In the genomic region with DNA sequence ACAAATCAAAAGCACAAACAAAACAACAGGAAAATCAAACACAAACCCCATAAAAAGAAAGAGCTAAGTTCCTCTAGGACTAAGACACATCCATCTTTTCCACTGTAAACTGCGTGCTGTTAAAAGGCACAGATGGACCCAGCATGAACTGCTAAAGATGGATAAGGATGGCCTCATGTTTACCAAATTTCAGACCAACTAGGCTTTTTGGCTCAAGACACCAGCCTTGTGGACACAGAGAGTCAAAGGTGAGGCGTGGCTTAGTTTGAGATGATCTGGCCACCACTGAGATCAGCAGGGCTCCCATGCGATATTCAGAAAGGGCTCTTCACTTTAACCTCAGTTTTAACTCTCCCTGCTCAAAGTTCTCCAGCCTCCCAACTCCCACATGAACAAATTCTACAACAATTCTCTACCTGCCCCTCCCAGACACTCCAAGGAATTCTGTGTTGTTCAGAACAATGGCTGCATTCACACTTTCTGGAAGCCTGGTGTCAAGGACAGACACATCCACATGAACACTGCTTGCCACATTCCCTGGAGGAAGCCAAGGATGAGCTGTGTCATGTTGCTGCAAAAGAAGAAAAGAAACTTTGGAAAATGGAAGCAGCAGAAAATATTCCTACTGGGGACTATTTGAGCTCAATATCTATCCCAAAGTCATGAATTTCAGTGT, we compare ENCODE assay signal across 19 cellular contexts.
"Had no signal": no experiment of that assay in that cellular context is flagged by ENCODE, and none has a peak within 500 bp of the region (broad histone marks: within the 10 kb centered on the region; RNA-seq: fewer than 3 reads in every experiment).

No MANE protein-coding gene starts in this region.

- H3K4me1 ChIP-seq: adrenal gland had no signal

- H3K27me3 ChIP-seq: adrenal gland had no signal

- H3K27me3 Mint-ChIP-seq: activated naive CD8-positive, alpha-beta T cell treated with anti-CD3 and anti-CD28 coated beads, Interleukin-2, amount 10 ng/mL, durations not matched to agents 7 days and 5 days had no signal

- H3K4me3 ChIP-seq: adrenal gland, PC-9 had no signal

- H3K9me3 Mint-ChIP-seq: activated naive CD8-positive, alpha-beta T cell treated with anti-CD3 and anti-CD28 coated beads, Interleukin-2, amount 10 ng/mL, durations not matched to agents 7 days and 5 days; T-helper 1 cell treated with Interleukin-12 subunit alpha and Interleukin-12 subunit beta and Interleukin-4 antibody, amounts not matched to agents 30 μg/mL and 1 μg/mL, for 36 hours had no signal

- H3K27ac Mint-ChIP-seq: activated CD8-positive, alpha-beta T cell treated with anti-CD3 and anti-CD28 coated beads, Interleukin-2, amount 10 ng/mL, durations not matched to agents 7 days and 5 days; activated naive CD8-positive, alpha-beta T cell treated with anti-CD3 and anti-CD28 coated beads, Interleukin-2, amount 10 ng/mL, durations not matched to agents 7 days and 5 days; T-helper 1 cell treated with Interleukin-12 subunit alpha and Interleukin-12 subunit beta and Interleukin-4 antibody, amounts not matched to agents 30 μg/mL and 1 μg/mL, for 36 hours had no signal

- H3K36me3 Mint-ChIP-seq: activated naive CD8-positive, alpha-beta T cell treated with anti-CD3 and anti-CD28 coated beads, Interleukin-2, amount 10 ng/mL, durations not matched to agents 7 days and 5 days had no signal

- H3K9me3 ChIP-seq: adrenal gland had no signal

- ATAC-seq: activated CD8-positive, alpha-beta T cell treated with anti-CD3 and anti-CD28 coated beads, Interleukin-2, amount 10 ng/mL, durations not matched to agents 7 days and 5 days had no signal

- H3K4me3 Mint-ChIP-seq: activated CD8-positive, alpha-beta T cell treated with anti-CD3 and anti-CD28 coated beads, Interleukin-2, amount 10 ng/mL, durations not matched to agents 7 days and 5 days; activated naive CD8-positive, alpha-beta T cell treated with anti-CD3 and anti-CD28 coated beads, Interleukin-2, amount 10 ng/mL, durations not matched to agents 7 days and 5 days; T-helper 1 cell treated with Interleukin-12 subunit alpha and Interleukin-12 subunit beta and Interleukin-4 antibody, amounts not matched to agents 30 μg/mL and 1 μg/mL, for 36 hours had no signal

- H3K27ac ChIP-seq: adrenal gland, PC-9 had no signal

- DNase-seq: activated CD4-positive, alpha-beta T cell treated with anti-CD3 and anti-CD28 coated beads for 48 hours; activated CD4-positive, alpha-beta T cell treated with anti-CD3 and anti-CD28 coated beads, Interleukin-2, amount 50 U/mL, for 4 hours; activated CD4-positive, CD25-positive, alpha-beta regulatory T cell treated with anti-CD3 and anti-CD28 coated beads, Interleukin-2, amount 50 U/mL, for 72 hours; activated CD8-positive, alpha-beta memory T cell treated with anti-CD3 and anti-CD28 coated beads, Interleukin-2, amount 50 U/mL, for 48 hours; activated CD8-positive, alpha-beta T cell treated with anti-CD3 and anti-CD28 coated beads, Interleukin-2, amount 10 ng/mL, durations not matched to agents 7 days and 5 days; activated naive CD4-positive, alpha-beta T cell treated with anti-CD3 and anti-CD28 coated beads, Interleukin-2, amount 50 U/mL, for 16 hours; activated naive CD8-positive, alpha-beta T cell treated with anti-CD3 and anti-CD28 coated beads, Interleukin-2, amount 10 ng/mL, durations not matched to agents 7 days and 5 days; activated T-cell treated with anti-CD3 and anti-CD28 coated beads, Interleukin-2, amount 50 U/mL, for 1 hour; adrenal gland; anterior cingulate cortex; MM.1S; NCI-H1105; NCI-H1436 treated with DMSO at 0.1 percent for 48 hours; NCI-H187; NCI-H2081; NCI-H510A treated with DMSO at 0.1 percent for 48 hours; PC-9; SHP77 treated with DMSO at 0.1 percent for 48 hours had no signal

- H3K4me1 Mint-ChIP-seq: activated naive CD8-positive, alpha-beta T cell treated with anti-CD3 and anti-CD28 coated beads, Interleukin-2, amount 10 ng/mL, durations not matched to agents 7 days and 5 days had no signal

- H3K4me2 ChIP-seq: PC-9 had no signal

- H3K36me3 ChIP-seq: adrenal gland had no signal

- H2AFZ ChIP-seq: PC-9 had no signal
